In genomic region chr19:14425696-14426138, GRCh38 we compare ENCODE assay signal across 21 cellular contexts. TPM values are rescaled to one million over a fixed set of nuclear protein-coding genes. Genes with fewer than 3 reads are reported as not detected.
DNase-seq lines count a peak whose midpoint lies in the region; ATAC-seq and TF ChIP-seq lines count a peak whose summit lies in the region.
"Had no signal": no experiment of that assay in that cellular context is flagged by ENCODE, and none has a peak within 500 bp of the region (broad histone marks: within the 10 kb centered on the region; RNA-seq: fewer than 3 reads in every experiment).

No MANE protein-coding gene starts in this region.

- peaks cover 5% of the 10 kb centered on the region for H3K4me1 Mint-ChIP-seq in stimulated activated memory B cell treated with anti-CD40 and anti-IgM and Interleukin-4, amounts not matched to agents 10 μg/mL and 1 μg/mL and 100 μg/mL, for 72 hours

- CTCF ChIA-PET in mammary epithelial cell (lab: Charles Lee; ENCODE audit: low non-redundant PET), result no interaction called here

- H3K36me3 ChIP-seq in mammary epithelial cell (ENCODE audit: insufficient read depth, low read length) (no peaks in the 10 kb centered on the region), breast epithelium (no peaks in the 10 kb centered on the region)
- H3K36me3 ChIP-seq: BLaER1, tibial artery had no signal

- H3K4me1 ChIP-seq in mammary epithelial cell (ENCODE audit: insufficient read depth, low read length) (no peaks in the 10 kb centered on the region), breast epithelium (no peaks in the 10 kb centered on the region)
- H3K4me1 ChIP-seq: body of pancreas had no signal

- H3K27ac Mint-ChIP-seq in stimulated activated memory B cell treated with anti-CD40 and anti-IgM and Interleukin-4, amounts not matched to agents 10 μg/mL and 1 μg/mL and 100 μg/mL, for 72 hours, result peak overlapping the region; percentile 9
- H3K27ac Mint-ChIP-seq: activated naive CD4-positive, alpha-beta T cell treated with anti-CD3 and anti-CD28 coated beads for 36 hours; natural killer cell treated with Interleukin-12 subunit alpha and Interleukin-12 subunit beta and Interleukin-15 and Interleukin-18, amount 100 ng/mL, for 72 hours; stimulated activated naive B cell treated with anti-CD40 and anti-IgM and Interleukin-4, amounts not matched to agents 10 μg/mL and 1 μg/mL and 100 μg/mL, for 72 hours had no signal

- H3K9me3 Mint-ChIP-seq in stimulated activated memory B cell treated with anti-CD40 and anti-IgM and Interleukin-4, amounts not matched to agents 10 μg/mL and 1 μg/mL and 100 μg/mL, for 72 hours, result no peaks in the 10 kb centered on the region
- H3K9me3 Mint-ChIP-seq: activated naive CD4-positive, alpha-beta T cell treated with anti-CD3 and anti-CD28 coated beads for 36 hours; natural killer cell treated with Interleukin-12 subunit alpha and Interleukin-12 subunit beta and Interleukin-15 and Interleukin-18, amount 100 ng/mL, for 72 hours; stimulated activated naive B cell treated with anti-CD40 and anti-IgM and Interleukin-4, amounts not matched to agents 10 μg/mL and 1 μg/mL and 100 μg/mL, for 72 hours had no signal

- no peak overlapping the region for H3K4me3 Mint-ChIP-seq in stimulated activated memory B cell treated with anti-CD40 and anti-IgM and Interleukin-4, amounts not matched to agents 10 μg/mL and 1 μg/mL and 100 μg/mL, for 72 hours
- H3K4me3 Mint-ChIP-seq: activated naive CD4-positive, alpha-beta T cell treated with anti-CD3 and anti-CD28 coated beads for 36 hours; natural killer cell treated with Interleukin-12 subunit alpha and Interleukin-12 subunit beta and Interleukin-15 and Interleukin-18, amount 100 ng/mL, for 72 hours; stimulated activated naive B cell treated with anti-CD40 and anti-IgM and Interleukin-4, amounts not matched to agents 10 μg/mL and 1 μg/mL and 100 μg/mL, for 72 hours had no signal

- dilution Hi-C loops in mammary epithelial cell (cut with HindIII; ENCODE audit: low sequenced_read_pairs), result no loop called here

- H3K27me3 ChIP-seq in mammary epithelial cell (ENCODE audit: insufficient read depth, low read length) (no peaks in the 10 kb centered on the region), breast epithelium (no peaks in the 10 kb centered on the region)
- H3K27me3 ChIP-seq: BLaER1, body of pancreas, tibial artery had no signal

- H4K20me1 ChIP-seq in mammary epithelial cell (ENCODE audit: insufficient read depth, low read length), result no peaks in the 10 kb centered on the region
- H4K20me1 ChIP-seq: BLaER1 had no signal

- no peak overlapping the region for H3K9ac ChIP-seq in mammary epithelial cell (ENCODE audit: insufficient read depth, low read length)
- H3K9ac ChIP-seq: BLaER1 had no signal

- no peaks in the 10 kb centered on the region for H3K27me3 Mint-ChIP-seq in stimulated activated memory B cell treated with anti-CD40 and anti-IgM and Interleukin-4, amounts not matched to agents 10 μg/mL and 1 μg/mL and 100 μg/mL, for 72 hours
- H3K27me3 Mint-ChIP-seq: natural killer cell treated with Interleukin-12 subunit alpha and Interleukin-12 subunit beta and Interleukin-15 and Interleukin-18, amount 100 ng/mL, for 72 hours had no signal

- no TSS peak for BruUV-seq in mammary epithelial cell (replicated peaks; lab: Mats Ljungman, UMichigan)

- in situ Hi-C loops in mammary epithelial cell (cut with MboI; ENCODE audit: low sequenced_read_pairs in 2 of 2), result no loop called here

- TF ChIP-seq CTCF in mammary epithelial cell (conservative IDR thresholded peaks at IDR 0.05 in 1 of 2, IDR thresholded peaks at IDR 0.05 in 1 of 2; ENCODE audit: extremely low read depth in 1 of 2, insufficient read depth in 1 of 2, low read depth in 1 of 2, low read length in 2 of 2) (no peak), breast epithelium (IDR thresholded peaks at IDR 0.05) (no peak), fibroblast of the aortic adventitia (IDR thresholded peaks at IDR 0.05; ENCODE audit: insufficient read depth, low read length) (no peak)

- no peak for ATAC-seq in stimulated activated memory B cell treated with anti-CD40 and anti-IgM and Interleukin-4, amounts not matched to agents 10 μg/mL and 1 μg/mL and 100 μg/mL, for 72 hours
- ATAC-seq in left lobe of liver, result no peak
- ATAC-seq in esophagus mucosa, result no peak
- ATAC-seq: body of pancreas; natural killer cell treated with Interleukin-12 subunit alpha and Interleukin-12 subunit beta and Interleukin-15 and Interleukin-18, amount 100 ng/mL, for 72 hours; stimulated activated naive B cell treated with anti-CD40 and anti-IgM and Interleukin-4, amounts not matched to agents 10 μg/mL and 1 μg/mL and 100 μg/mL, for 72 hours had no signal

- H3K27ac ChIP-seq in mammary epithelial cell (ENCODE audit: insufficient read depth, low read depth, low read length), result no peak overlapping the region
- no peak overlapping the region for H3K27ac ChIP-seq in breast epithelium
- H3K27ac ChIP-seq: 22Rv1, BLaER1, body of pancreas, epithelial cell of prostate, tibial artery had no signal

- TF ChIP-seq POLR2A in breast epithelium (IDR thresholded peaks at IDR 0.05), result no peak

- peak; percentile 44 for DNase-seq in mammary epithelial cell
- DNase-seq in breast epithelium (ENCODE audit: low spot score in 2 of 2), result no peak
- peak; percentile 91 for DNase-seq in amniotic epithelial cell (ENCODE audit: low read depth)
- peak; percentile 65 for DNase-seq in fibroblast of the aortic adventitia (ENCODE audit: low read depth)
- DNase-seq in left lobe of liver (ENCODE audit: low spot score), result no peak
- DNase-seq in NCI-H510A treated with DMSO at 0.1 percent for 48 hours (lab: John Stamatoyannopoulos, UW), result no peak
- DNase-seq: activated naive CD4-positive, alpha-beta T cell treated with anti-CD3 and anti-CD28 coated beads for 36 hours; body of pancreas; dermis blood vessel endothelial cell; head of caudate nucleus; NCI-H187; NK-92 treated with Interleukin-12 subunit alpha and Interleukin-12 subunit beta, amount 100 ng/mL, for 24 hours; stimulated activated naive B cell treated with anti-CD40 and anti-IgM and Interleukin-4, amounts not matched to agents 10 μg/mL and 1 μg/mL and 100 μg/mL, for 72 hours; tibial artery had no signal

- no peak overlapping the region for H2AFZ ChIP-seq in mammary epithelial cell (ENCODE audit: low read depth, low read length)

- WGBS in mammary epithelial cell (ENCODE audit: low coverage, missing lambda C conversion rate), result 63% methylated on average over 7 of the region's 7 CpGs

- no peaks in the 10 kb centered on the region for H3K79me2 ChIP-seq in mammary epithelial cell (ENCODE audit: insufficient read depth, low read length)

- no peaks in the 10 kb centered on the region for H3K36me3 Mint-ChIP-seq in stimulated activated memory B cell treated with anti-CD40 and anti-IgM and Interleukin-4, amounts not matched to agents 10 μg/mL and 1 μg/mL and 100 μg/mL, for 72 hours
- H3K36me3 Mint-ChIP-seq: natural killer cell treated with Interleukin-12 subunit alpha and Interleukin-12 subunit beta and Interleukin-15 and Interleukin-18, amount 100 ng/mL, for 72 hours; stimulated activated naive B cell treated with anti-CD40 and anti-IgM and Interleukin-4, amounts not matched to agents 10 μg/mL and 1 μg/mL and 100 μg/mL, for 72 hours had no signal

- intact Hi-C loops in mammary epithelial cell (cut with micrococcal nuclease) (no loop called here), breast epithelium (cut with DNase I; ENCODE audit: low total_unique reads) (loop anchor here (2.0 kb wide), 1 partner anchor 17 kb away; no protein-coding TSS in a partner anchor)

- H3K4me2 ChIP-seq in mammary epithelial cell (ENCODE audit: insufficient read depth, low read depth, low read length), result no peak overlapping the region
- H3K4me2 ChIP-seq: BLaER1 had no signal

- no peaks in the 10 kb centered on the region for H3K9me3 ChIP-seq in mammary epithelial cell (replicated peaks; ENCODE audit: insufficient read depth, low read length)
- H3K9me3 ChIP-seq in breast epithelium, result no peaks in the 10 kb centered on the region
- H3K9me3 ChIP-seq: BLaER1, body of pancreas, tibial artery had no signal

- H3K4me3 ChIP-seq in mammary epithelial cell (replicated peaks in 1 of 3; ENCODE audit: insufficient read depth in 1 of 3, low read depth in 2 of 3, low read length in 3 of 3) (no peak overlapping the region), breast epithelium (no peak overlapping the region), fibroblast of the aortic adventitia (ENCODE audit: low read depth, low read length) (no peak overlapping the region)
- H3K4me3 ChIP-seq: BLaER1, body of pancreas, lung, tibial artery had no signal

RNA-seq across cellular contexts. Expression of gene DDX39A, which starts 6.6 kb away (rescaled TPM):
- total RNA-seq in mammary epithelial cell (10 to 100 TPM; 34.0 to 74.4 TPM), breast epithelium (10 to 100 TPM; 65.9 to 79.0 (median 75.5) TPM), fibroblast of the aortic adventitia (ENCODE audit: low replicate concordance) (32.5 and 60.6 TPM in 2 replicates), left lobe of liver (18.0 TPM), esophagus mucosa (59.6 TPM)
- 108 TPM for polyA plus RNA-seq in mammary epithelial cell
- 67.1 TPM for polyA minus RNA-seq in mammary epithelial cell

RNA-seq across cellular contexts. Expression of gene PKN1, which starts 7.4 kb away (rescaled TPM):
- total RNA-seq in mammary epithelial cell (10 to 100 TPM; 26.3 to 43.3 TPM), breast epithelium (10 to 100 TPM; 40.8 to 78.1 (median 59.6) TPM), fibroblast of the aortic adventitia (ENCODE audit: low replicate concordance) (164 and 342 TPM in 2 replicates), left lobe of liver (32.4 TPM), esophagus mucosa (10.5 TPM)
- 8.3 TPM for polyA plus RNA-seq in mammary epithelial cell
- 14.9 TPM for polyA minus RNA-seq in mammary epithelial cell

RNA-seq across cellular contexts. Expression of gene ADGRE5, which starts 44.5 kb away (rescaled TPM):
- total RNA-seq in mammary epithelial cell (10 to 100 TPM; 19.3 to 35.4 TPM), breast epithelium (10 to 100 TPM; 20.2 to 31.4 (median 23.3) TPM), fibroblast of the aortic adventitia (ENCODE audit: low replicate concordance) (1.2 and 25.8 TPM in 2 replicates), left lobe of liver (11.7 TPM), esophagus mucosa (4.8 TPM)
- 17.5 TPM for polyA plus RNA-seq in mammary epithelial cell
- polyA minus RNA-seq in mammary epithelial cell, result 26.7 TPM

RNA-seq across cellular contexts. Expression of gene PTGER1, which starts 49.4 kb away (rescaled TPM):
- total RNA-seq in mammary epithelial cell (under 1 TPM; 0.56 to 0.83 TPM), breast epithelium (1 to 10 TPM in 1 of 3 donors, under 1 TPM in 1, not detected in 1; 0.48 to 1.3 TPM), fibroblast of the aortic adventitia (ENCODE audit: low replicate concordance) (1.9 and 3.4 TPM in 2 replicates), left lobe of liver (0.13 TPM), esophagus mucosa (0.44 TPM)
- not detected for polyA plus RNA-seq in mammary epithelial cell
- not detected for polyA minus RNA-seq in mammary epithelial cell
- total RNA-seq: activated naive CD4-positive, alpha-beta T cell treated with anti-CD3 and anti-CD28 coated beads for 36 hours had no signal

Comparison
In these comparisons a context has a peak if more than half of its experiments do, and no peak if none do; other contexts are left out.
1. DNase-seq: peak in mammary epithelial cell (single experiment), amniotic epithelial cell (single experiment) and fibroblast of the aortic adventitia (single experiment); none in breast epithelium (0 of 2), left lobe of liver (single experiment) and NCI-H510A treated with DMSO at 0.1 percent for 48 hours (single experiment).